ENCODE assay signal across 14 cellular contexts in genomic region chr13:110396476-110396875, GRCh38.
A peak's percentile ranks its signal among the peaks of the same experiment; 100 is the strongest.
DNase-seq lines count a peak whose midpoint lies in the region; ATAC-seq, FAIRE-seq and TF ChIP-seq lines count a peak whose summit lies in the region.
"Had no signal": no experiment of that assay in that cellular context is flagged by ENCODE, and none has a peak within 500 bp of the region (broad histone marks: within the 10 kb centered on the region; RNA-seq: fewer than 3 reads in every experiment).

No MANE protein-coding gene starts in this region.

- no peak overlapping the region for H3K4ac ChIP-seq in mesendoderm (ENCODE audit: low read depth, low read length)

- H3K4me1 Mint-ChIP-seq in brain: peaks cover 62% of the 10 kb centered on the region
- H3K4me1 Mint-ChIP-seq: activated B cell treated with CpG ODN at 0.5 μM for 24 hours; CD4-positive, CD25-positive, alpha-beta regulatory T cell had no signal

- H3K4me3 ChIP-seq in lung (no peak overlapping the region), stomach (no peak overlapping the region), mesendoderm (ENCODE audit: low read length) (no peak overlapping the region)

- FAIRE-seq in H54 (lab: Jason Lieb, UNC) (no peak), urothelium cell line (lab: Jason Lieb, UNC) (no peak)

- H3K79me1 ChIP-seq in mesendoderm (ENCODE audit: low read length): no peaks in the 10 kb centered on the region

- H3K36me3 ChIP-seq in lung (ENCODE audit: control insufficient read depth in 2 of 2, insufficient read depth in 2 of 2, low read length in 2 of 2): no peaks in the 10 kb centered on the region
- no peaks in the 10 kb centered on the region for H3K36me3 ChIP-seq in stomach
- no peaks in the 10 kb centered on the region for H3K36me3 ChIP-seq in mesendoderm (ENCODE audit: control insufficient read depth, insufficient read depth, low read length)

- no peak for TF ChIP-seq CTCF in brain (conservative IDR thresholded peaks at IDR 0.05)
- TF ChIP-seq CTCF in lung (IDR thresholded peaks at IDR 0.05; ENCODE audit: control extremely low read depth, extremely low read depth): no peak
- TF ChIP-seq CTCF in stomach (IDR thresholded peaks at IDR 0.05): no peak
- no peak for TF ChIP-seq CTCF in foreskin keratinocyte (conservative IDR thresholded peaks at IDR 0.05)

- WGBS in lung, 2 donors: 61 to 67% methylated on average over 6 of the region's 6 CpGs
- 39 to 65% (median 62%) methylated on average over 6 of the region's 6 CpGs for WGBS in stomach, 5 donors
- no CpG with 5 or more reads among the region's 6 CpGs for WGBS in mesendoderm (ENCODE audit: extremely low coverage, insufficient coverage, low lambda C conversion rate)

- no peaks in the 10 kb centered on the region for H3K27me3 ChIP-seq in lung (ENCODE audit: control insufficient read depth, insufficient read depth)
- H3K27me3 ChIP-seq in stomach: peaks cover 0 to 4% (median 0%) of the 10 kb centered on the region in 3 donors
- H3K27me3 ChIP-seq in foreskin keratinocyte: no peaks in the 10 kb centered on the region
- H3K27me3 ChIP-seq in mesendoderm (ENCODE audit: insufficient read depth, low read length, poor library complexity): no peaks in the 10 kb centered on the region

- peaks cover 25% of the 10 kb centered on the region for H3K36me3 Mint-ChIP-seq in brain
- H3K36me3 Mint-ChIP-seq: CD4-positive, CD25-positive, alpha-beta regulatory T cell had no signal

- H4K8ac ChIP-seq in mesendoderm (ENCODE audit: low read depth, low read length): no peak overlapping the region

- H2BK5ac ChIP-seq in mesendoderm (ENCODE audit: low read length): no peak overlapping the region

- peak overlapping the region; percentile 58 to 87 for H3K27ac ChIP-seq in lung (ENCODE audit: low read depth in 1 of 2, low read length in 1 of 2)
- H3K27ac ChIP-seq in stomach: peak overlapping the region; percentile 60 to 94 (median 88)
- no peak overlapping the region for H3K27ac ChIP-seq in foreskin keratinocyte
- H3K27ac ChIP-seq in mesendoderm (ENCODE audit: low read depth, low read length): no peak overlapping the region

- no peaks in the 10 kb centered on the region for H3K79me2 ChIP-seq in mesendoderm (ENCODE audit: control insufficient read depth, insufficient read depth, low read length)

- no peak overlapping the region for H2BK120ac ChIP-seq in mesendoderm (ENCODE audit: low read depth, low read length)

- H3K27ac Mint-ChIP-seq in brain: peak overlapping the region in 3 of 5 experiments; percentile 13 to 89 (median 57)
- H3K27ac Mint-ChIP-seq: activated B cell treated with CpG ODN at 0.5 μM for 24 hours; CD4-positive, CD25-positive, alpha-beta regulatory T cell had no signal

- intact Hi-C loops in stomach (cut with DNase I; ENCODE audit: low total_unique reads): no loop called here

- H2AK5ac ChIP-seq in mesendoderm (ENCODE audit: low read length): no peak overlapping the region

- no peaks in the 10 kb centered on the region for H3K27me3 Mint-ChIP-seq in brain

- ATAC-seq in lung (ENCODE audit: insufficient read depth, low FRiP score) (peak; percentile 32), foreskin keratinocyte (no peak)
- ATAC-seq: activated T-cell treated with anti-CD3 and anti-CD28 coated beads, Interleukin-2, amount 50 U/mL, for 4 hours had no signal

- H3K18ac ChIP-seq in mesendoderm (ENCODE audit: low read length): no peak overlapping the region

- H2BK15ac ChIP-seq in mesendoderm (replicated peaks; ENCODE audit: low read depth): no peak overlapping the region

- no peak overlapping the region for H3K4me2 ChIP-seq in mesendoderm (ENCODE audit: low read length)

- DNase-seq in H54 (ENCODE audit: insufficient read length, low spot score): peak; percentile 57
- no peak for DNase-seq in lung (ENCODE audit: low spot score)
- DNase-seq in stomach: no peak
- no peak for DNase-seq in foreskin keratinocyte
- DNase-seq in urothelium cell line (ENCODE audit: low spot score): no peak
- no peak for DNase-seq in mesendoderm
- no peak for DNase-seq in central memory CD4-positive, alpha-beta T cell
- DNase-seq: activated B cell treated with CpG ODN at 0.5 μM for 24 hours; activated T-cell treated with anti-CD3 and anti-CD28 coated beads, Interleukin-2, amount 50 U/mL, for 4 hours; CD4-positive, CD25-positive, alpha-beta regulatory T cell; NCI-H1048; NCI-H510A; SHP77 had no signal

- no peaks in the 10 kb centered on the region for H3K9me3 ChIP-seq in lung (ENCODE audit: control insufficient read depth in 2 of 2, insufficient read depth in 1 of 2, low read length in 1 of 2)
- no peaks in the 10 kb centered on the region for H3K9me3 ChIP-seq in stomach

- H3K4me3 Mint-ChIP-seq in brain: peak overlapping the region in 1 of 5 experiments; percentile 77
- H3K4me3 Mint-ChIP-seq: activated B cell treated with CpG ODN at 0.5 μM for 24 hours; activated T-cell treated with anti-CD3 and anti-CD28 coated beads, Interleukin-2, amount 50 U/mL, for 4 hours; CD4-positive, CD25-positive, alpha-beta regulatory T cell had no signal

- no peak overlapping the region for H4K5ac ChIP-seq in mesendoderm (ENCODE audit: low read length)

- H3K9ac ChIP-seq in mesendoderm (ENCODE audit: low read length): no peak overlapping the region

- H3K56ac ChIP-seq in mesendoderm (ENCODE audit: low read length): no peak overlapping the region

- H3K4me1 ChIP-seq in lung (ENCODE audit: control insufficient read depth in 2 of 2, insufficient read depth in 2 of 2, low read length in 2 of 2) (peaks cover 12 to 30% of the 10 kb centered on the region in 2 donors), stomach (peaks cover 0 to 53% (median 25%) of the 10 kb centered on the region in 4 donors), foreskin keratinocyte (no peaks in the 10 kb centered on the region), mesendoderm (ENCODE audit: control insufficient read depth, low read depth, low read length) (no peaks in the 10 kb centered on the region)

- H3K23ac ChIP-seq in mesendoderm (ENCODE audit: low read length): no peak overlapping the region

- H3K9me3 Mint-ChIP-seq in brain: peaks cover 0 to 10% (median 4%) of the 10 kb centered on the region in 5 experiments
- H3K9me3 Mint-ChIP-seq: activated B cell treated with CpG ODN at 0.5 μM for 24 hours; activated T-cell treated with anti-CD3 and anti-CD28 coated beads, Interleukin-2, amount 50 U/mL, for 4 hours had no signal

- TF ChIP-seq POLR2A in H54 (IDR thresholded peaks at IDR 0.05; ENCODE audit: low read depth, low read length): no peak
- no peak for TF ChIP-seq POLR2A in stomach (IDR thresholded peaks at IDR 0.05)

- no peak for TF ChIP-seq EP300 in stomach (IDR thresholded peaks at IDR 0.05)

Comparison
In these comparisons a context has a peak if more than half of its experiments do, and no peak if none do; other contexts are left out.
1. H3K27ac ChIP-seq: peak in lung (2 of 2) and stomach (5 of 5); none in foreskin keratinocyte (single experiment) and mesendoderm (single experiment).